ENCODE assay signal across 1 cellular context in the genomic region with DNA sequence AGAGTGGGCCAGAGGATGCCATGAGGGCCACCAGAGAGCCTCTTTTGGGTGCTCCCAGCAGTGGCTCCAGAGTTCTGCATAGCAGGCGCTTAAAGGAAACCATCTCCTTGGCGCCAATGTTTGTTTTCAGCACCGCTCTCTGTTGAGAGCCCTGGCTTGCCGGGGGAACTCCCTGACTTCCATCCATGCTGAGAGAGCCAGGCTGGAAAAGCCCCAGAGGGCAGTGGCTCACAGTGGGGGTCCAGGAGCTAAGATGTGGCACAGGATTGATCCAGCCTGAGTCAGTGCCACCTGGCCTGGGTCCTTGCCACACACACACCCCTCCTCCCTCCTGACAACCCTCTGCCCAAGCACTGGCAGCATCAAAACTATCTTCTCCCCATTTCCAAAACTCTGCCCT.
TF ChIP-seq lines count a peak whose summit lies in the region.

No MANE protein-coding gene starts in this region.

TF ChIP-seq in GM23338, 12 proteins besides CTCF, POLR2A, EP300 and RAD21 (continued from another document):
- TF ChIP-seq, protein P1, sequence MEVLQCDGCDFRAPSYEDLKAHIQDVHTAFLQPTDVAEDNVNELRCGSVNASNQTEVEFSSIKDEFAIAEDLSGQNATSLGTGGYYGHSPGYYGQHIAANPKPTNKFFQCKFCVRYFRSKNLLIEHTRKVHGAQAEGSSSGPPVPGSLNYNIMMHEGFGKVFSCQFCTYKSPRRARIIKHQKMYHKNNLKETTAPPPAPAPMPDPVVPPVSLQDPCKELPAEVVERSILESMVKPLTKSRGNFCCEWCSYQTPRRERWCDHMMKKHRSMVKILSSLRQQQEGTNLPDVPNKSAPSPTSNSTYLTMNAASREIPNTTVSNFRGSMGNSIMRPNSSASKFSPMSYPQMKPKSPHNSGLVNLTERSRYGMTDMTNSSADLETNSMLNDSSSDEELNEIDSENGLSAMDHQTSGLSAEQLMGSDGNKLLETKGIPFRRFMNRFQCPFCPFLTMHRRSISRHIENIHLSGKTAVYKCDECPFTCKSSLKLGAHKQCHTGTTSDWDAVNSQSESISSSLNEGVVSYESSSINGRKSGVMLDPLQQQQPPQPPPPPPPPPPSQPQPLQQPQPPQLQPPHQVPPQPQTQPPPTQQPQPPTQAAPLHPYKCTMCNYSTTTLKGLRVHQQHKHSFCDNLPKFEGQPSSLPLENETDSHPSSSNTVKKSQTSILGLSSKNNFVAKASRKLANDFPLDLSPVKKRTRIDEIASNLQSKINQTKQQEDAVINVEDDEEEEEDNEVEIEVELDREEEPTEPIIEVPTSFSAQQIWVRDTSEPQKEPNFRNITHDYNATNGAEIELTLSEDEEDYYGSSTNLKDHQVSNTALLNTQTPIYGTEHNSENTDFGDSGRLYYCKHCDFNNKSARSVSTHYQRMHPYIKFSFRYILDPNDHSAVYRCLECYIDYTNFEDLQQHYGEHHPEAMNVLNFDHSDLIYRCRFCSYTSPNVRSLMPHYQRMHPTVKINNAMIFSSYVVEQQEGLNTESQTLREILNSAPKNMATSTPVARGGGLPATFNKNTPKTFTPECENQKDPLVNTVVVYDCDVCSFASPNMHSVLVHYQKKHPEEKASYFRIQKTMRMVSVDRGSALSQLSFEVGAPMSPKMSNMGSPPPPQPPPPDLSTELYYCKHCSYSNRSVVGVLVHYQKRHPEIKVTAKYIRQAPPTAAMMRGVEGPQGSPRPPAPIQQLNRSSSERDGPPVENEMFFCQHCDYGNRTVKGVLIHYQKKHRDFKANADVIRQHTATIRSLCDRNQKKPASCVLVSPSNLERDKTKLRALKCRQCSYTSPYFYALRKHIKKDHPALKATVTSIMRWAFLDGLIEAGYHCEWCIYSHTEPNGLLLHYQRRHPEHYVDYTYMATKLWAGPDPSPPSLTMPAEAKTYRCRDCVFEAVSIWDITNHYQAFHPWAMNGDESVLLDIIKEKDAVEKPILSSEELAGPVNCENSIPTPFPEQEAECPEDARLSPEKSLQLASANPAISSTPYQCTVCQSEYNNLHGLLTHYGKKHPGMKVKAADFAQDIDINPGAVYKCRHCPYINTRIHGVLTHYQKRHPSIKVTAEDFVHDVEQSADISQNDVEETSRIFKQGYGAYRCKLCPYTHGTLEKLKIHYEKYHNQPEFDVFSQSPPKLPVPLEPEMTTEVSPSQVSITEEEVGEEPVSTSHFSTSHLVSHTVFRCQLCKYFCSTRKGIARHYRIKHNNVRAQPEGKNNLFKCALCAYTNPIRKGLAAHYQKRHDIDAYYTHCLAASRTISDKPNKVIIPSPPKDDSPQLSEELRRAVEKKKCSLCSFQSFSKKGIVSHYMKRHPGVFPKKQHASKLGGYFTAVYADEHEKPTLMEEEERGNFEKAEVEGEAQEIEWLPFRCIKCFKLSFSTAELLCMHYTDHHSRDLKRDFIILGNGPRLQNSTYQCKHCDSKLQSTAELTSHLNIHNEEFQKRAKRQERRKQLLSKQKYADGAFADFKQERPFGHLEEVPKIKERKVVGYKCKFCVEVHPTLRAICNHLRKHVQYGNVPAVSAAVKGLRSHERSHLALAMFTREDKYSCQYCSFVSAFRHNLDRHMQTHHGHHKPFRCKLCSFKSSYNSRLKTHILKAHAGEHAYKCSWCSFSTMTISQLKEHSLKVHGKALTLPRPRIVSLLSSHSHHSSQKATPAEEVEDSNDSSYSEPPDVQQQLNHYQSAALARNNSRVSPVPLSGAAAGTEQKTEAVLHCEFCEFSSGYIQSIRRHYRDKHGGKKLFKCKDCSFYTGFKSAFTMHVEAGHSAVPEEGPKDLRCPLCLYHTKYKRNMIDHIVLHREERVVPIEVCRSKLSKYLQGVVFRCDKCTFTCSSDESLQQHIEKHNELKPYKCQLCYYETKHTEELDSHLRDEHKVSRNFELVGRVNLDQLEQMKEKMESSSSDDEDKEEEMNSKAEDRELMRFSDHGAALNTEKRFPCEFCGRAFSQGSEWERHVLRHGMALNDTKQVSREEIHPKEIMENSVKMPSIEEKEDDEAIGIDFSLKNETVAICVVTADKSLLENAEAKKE (CRISPR knock-in tag; IDR thresholded peaks at IDR 0.05): no peak
- no peak for TF ChIP-seq NANOG (IDR thresholded peaks at IDR 0.05; ENCODE audit: borderline replicate concordance)
- TF ChIP-seq EZH2 (IDR thresholded peaks at IDR 0.05; ENCODE audit: low read depth, unreplicated experiment): no peak
- no peak for TF ChIP-seq ZNF331 (CRISPR knock-in tag; IDR thresholded peaks at IDR 0.05; ENCODE audit: low read depth)
- TF ChIP-seq CREB1 (CRISPR knock-in tag; IDR thresholded peaks at IDR 0.05; ENCODE audit: low read depth): no peak
- no peak for TF ChIP-seq ZNF114 (CRISPR knock-in tag; IDR thresholded peaks at IDR 0.05)
